In the genomic region with DNA sequence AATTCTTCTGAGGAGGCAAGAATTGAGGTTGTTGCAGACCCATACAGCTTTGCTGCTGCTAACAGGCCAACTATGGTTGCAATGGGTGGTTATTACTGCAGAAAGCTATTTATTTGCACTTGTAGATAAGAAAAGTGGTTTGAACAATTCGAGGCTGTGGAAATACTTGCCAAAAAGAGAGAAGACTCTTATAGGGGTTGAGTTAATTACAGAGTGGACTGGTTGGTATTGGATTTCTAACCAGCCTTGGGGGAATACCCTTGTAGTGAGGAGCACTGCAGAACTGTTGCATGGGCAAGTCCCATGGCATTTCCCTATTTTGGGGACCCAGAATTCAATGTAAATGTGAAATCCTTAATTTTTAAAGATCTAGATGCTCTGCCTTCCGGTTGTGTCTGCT, we compare ENCODE assay signal across 1 cellular context.
TF ChIP-seq lines count a peak whose summit lies in the region.

No MANE protein-coding gene starts in this region.

TF ChIP-seq in HEK293, 187 proteins besides CTCF, POLR2A, EP300 and RAD21 (continued from another document):
- TF ChIP-seq ZNF549 (tag by site-specific recombination; IDR thresholded peaks at IDR 0.05) (no peak), SCRT2 (tag by site-specific recombination; IDR thresholded peaks at IDR 0.05) (no peak), ZNF311 (tag by site-specific recombination; IDR thresholded peaks at IDR 0.05; ENCODE audit: borderline replicate concordance) (no peak), ZNF792 (tag by site-specific recombination; IDR thresholded peaks at IDR 0.05) (no peak), ZNF610 (tag by site-specific recombination; IDR thresholded peaks at IDR 0.05; ENCODE audit: borderline replicate concordance) (no peak), SP7 (tag by site-specific recombination; IDR thresholded peaks at IDR 0.05) (peak; percentile 80), FEZF1 (tag by site-specific recombination; IDR thresholded peaks at IDR 0.05) (peak; percentile 59), ZNF658 (tag by site-specific recombination; IDR thresholded peaks at IDR 0.05) (no peak)
- TF ChIP-seq, protein P1, sequence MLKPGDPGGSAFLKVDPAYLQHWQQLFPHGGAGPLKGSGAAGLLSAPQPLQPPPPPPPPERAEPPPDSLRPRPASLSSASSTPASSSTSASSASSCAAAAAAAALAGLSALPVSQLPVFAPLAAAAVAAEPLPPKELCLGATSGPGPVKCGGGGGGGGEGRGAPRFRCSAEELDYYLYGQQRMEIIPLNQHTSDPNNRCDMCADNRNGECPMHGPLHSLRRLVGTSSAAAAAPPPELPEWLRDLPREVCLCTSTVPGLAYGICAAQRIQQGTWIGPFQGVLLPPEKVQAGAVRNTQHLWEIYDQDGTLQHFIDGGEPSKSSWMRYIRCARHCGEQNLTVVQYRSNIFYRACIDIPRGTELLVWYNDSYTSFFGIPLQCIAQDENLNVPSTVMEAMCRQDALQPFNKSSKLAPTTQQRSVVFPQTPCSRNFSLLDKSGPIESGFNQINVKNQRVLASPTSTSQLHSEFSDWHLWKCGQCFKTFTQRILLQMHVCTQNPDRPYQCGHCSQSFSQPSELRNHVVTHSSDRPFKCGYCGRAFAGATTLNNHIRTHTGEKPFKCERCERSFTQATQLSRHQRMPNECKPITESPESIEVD (tag by site-specific recombination; IDR thresholded peaks at IDR 0.05): peak; percentile 56
- TF ChIP-seq, protein P2, sequence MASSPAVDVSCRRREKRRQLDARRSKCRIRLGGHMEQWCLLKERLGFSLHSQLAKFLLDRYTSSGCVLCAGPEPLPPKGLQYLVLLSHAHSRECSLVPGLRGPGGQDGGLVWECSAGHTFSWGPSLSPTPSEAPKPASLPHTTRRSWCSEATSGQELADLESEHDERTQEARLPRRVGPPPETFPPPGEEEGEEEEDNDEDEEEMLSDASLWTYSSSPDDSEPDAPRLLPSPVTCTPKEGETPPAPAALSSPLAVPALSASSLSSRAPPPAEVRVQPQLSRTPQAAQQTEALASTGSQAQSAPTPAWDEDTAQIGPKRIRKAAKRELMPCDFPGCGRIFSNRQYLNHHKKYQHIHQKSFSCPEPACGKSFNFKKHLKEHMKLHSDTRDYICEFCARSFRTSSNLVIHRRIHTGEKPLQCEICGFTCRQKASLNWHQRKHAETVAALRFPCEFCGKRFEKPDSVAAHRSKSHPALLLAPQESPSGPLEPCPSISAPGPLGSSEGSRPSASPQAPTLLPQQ (tag by site-specific recombination; IDR thresholded peaks at IDR 0.05): no peak
